8 cellular contexts compared by ENCODE assay signal in genomic region chr7:90613088-90613498, GRCh38. TPM values are rescaled to one million over a fixed set of nuclear protein-coding genes. Genes with fewer than 3 reads are reported as not detected.
DNase-seq lines count a peak whose midpoint lies in the region; ATAC-seq and TF ChIP-seq lines count a peak whose summit lies in the region.

No MANE protein-coding gene starts in this region.

- peaks cover 49% of the 10 kb centered on the region for H3K36me3 Mint-ChIP-seq in neural progenitor cell

- peaks cover 3% of the 10 kb centered on the region for H3K27me3 Mint-ChIP-seq in neural progenitor cell (ENCODE audit: insufficient read depth, low read depth)

- H3K4me1 ChIP-seq in MM.1S (ENCODE audit: low read length) (no peaks in the 10 kb centered on the region), neural progenitor cell (peaks cover 21% of the 10 kb centered on the region)

- H3K36me3 ChIP-seq in brain microvascular endothelial cell (replicated peaks), result no peaks in the 10 kb centered on the region
- H3K36me3 ChIP-seq in MM.1S (replicated peaks; ENCODE audit: insufficient read depth, low read length), result no peaks in the 10 kb centered on the region
- H3K36me3 ChIP-seq in neural progenitor cell, result no peaks in the 10 kb centered on the region

- H3F3A ChIP-seq in MM.1S (ENCODE audit: insufficient read depth, low read length) (no peaks in the 10 kb centered on the region), neural progenitor cell (ENCODE audit: low read depth) (no peaks in the 10 kb centered on the region)

- DNase-seq in GM10266 (ENCODE audit: extremely low spot score) (peak; percentile 49), brain microvascular endothelial cell (no peak), MM.1S (no peak), neural progenitor cell (ENCODE audit: low spot score) (no peak), anterior cingulate cortex (lab: John Stamatoyannopoulos, UW) (no peak), lower leg skin (ENCODE audit: low spot score in 2 of 2) (no peak)

- H2AFZ ChIP-seq in MM.1S (ENCODE audit: low read length) (no peak overlapping the region), neural progenitor cell (replicated peaks) (no peak overlapping the region)

- H3K9ac ChIP-seq in MM.1S (ENCODE audit: low read length) (no peak overlapping the region), neural progenitor cell (no peak overlapping the region)

- H3K27ac ChIP-seq in brain microvascular endothelial cell (no peak overlapping the region), MM.1S (ENCODE audit: low read length) (no peak overlapping the region), neural progenitor cell (no peak overlapping the region)

- peaks cover 16% of the 10 kb centered on the region for H3K9me3 Mint-ChIP-seq in neural progenitor cell

- no peaks in the 10 kb centered on the region for H3K9me2 ChIP-seq in MM.1S (replicated peaks; ENCODE audit: insufficient read depth, low read length)

- H3K4me3 Mint-ChIP-seq in neural progenitor cell, result no peak overlapping the region

- TF ChIP-seq CTCF in GM10266 (IDR thresholded peaks at IDR 0.05; ENCODE audit: control insufficient read depth, insufficient read depth, low read depth, missing control alignments) (no peak), brain microvascular endothelial cell (IDR thresholded peaks at IDR 0.05; ENCODE audit: low read depth, low read length, missing control alignments) (peak; percentile 23), MM.1S (IDR thresholded peaks at IDR 0.05; ENCODE audit: low read length) (no peak), neural progenitor cell (IDR thresholded peaks at IDR 0.05) (no peak), lower leg skin (IDR thresholded peaks at IDR 0.05) (no peak)

- no peak overlapping the region for H3K4me2 ChIP-seq in MM.1S (ENCODE audit: low read depth, low read length)
- H3K4me2 ChIP-seq in neural progenitor cell, result no peak overlapping the region

- H3K79me2 ChIP-seq in MM.1S (ENCODE audit: low read length) (no peaks in the 10 kb centered on the region), neural progenitor cell (ENCODE audit: low read depth) (peaks cover 82% of the 10 kb centered on the region)

- peak; percentile 90 for ATAC-seq in GM19455 (IDR thresholded peaks at IDR 0.05; ENCODE audit: unreplicated experiment)
- ATAC-seq in HG03280 (IDR thresholded peaks at IDR 0.05; ENCODE audit: unreplicated experiment), result peak; percentile 82

- H3K27ac Mint-ChIP-seq in neural progenitor cell, result no peak overlapping the region

- 68 to 69% methylated on average over 3 of the region's 3 CpGs for whole genome bisulfite sequencing in lower leg skin, 2 donors

- H3K27me3 ChIP-seq in brain microvascular endothelial cell (replicated peaks) (no peaks in the 10 kb centered on the region), MM.1S (replicated peaks; ENCODE audit: insufficient read depth, low read length) (no peaks in the 10 kb centered on the region), neural progenitor cell (no peaks in the 10 kb centered on the region)

- H3K4me1 Mint-ChIP-seq in neural progenitor cell, result peaks cover 4% of the 10 kb centered on the region

- H3K9me3 ChIP-seq in MM.1S (replicated peaks; ENCODE audit: insufficient read depth, low read length) (no peaks in the 10 kb centered on the region), neural progenitor cell (ENCODE audit: low read depth) (no peaks in the 10 kb centered on the region)

- in situ Hi-C loops in brain microvascular endothelial cell (cut with HindIII; ENCODE audit: low pct_ligation_motif_present, low sequenced_read_pairs), result no loop called here

- no peak overlapping the region for H3K4me3 ChIP-seq in brain microvascular endothelial cell (ENCODE audit: low read depth, low read length)
- no peak overlapping the region for H3K4me3 ChIP-seq in MM.1S (ENCODE audit: low read length)
- no peak overlapping the region for H3K4me3 ChIP-seq in neural progenitor cell
- H3K4me3 ChIP-seq in lower leg skin (ENCODE audit: low read depth, poor library complexity, severe bottlenecking), result no peak overlapping the region

- TF ChIP-seq POLR2A in lower leg skin (IDR thresholded peaks at IDR 0.05), result no peak

- intact Hi-C loops in lower leg skin (cut with DNase I; ENCODE audit: low total_unique reads), result no loop called here

- H4K20me1 ChIP-seq in MM.1S (ENCODE audit: insufficient read depth, low read length) (no peaks in the 10 kb centered on the region), neural progenitor cell (ENCODE audit: low read depth) (peaks cover 4% of the 10 kb centered on the region)

RNA-seq across cellular contexts. Expression of gene CDK14, which starts 17.0 kb away (rescaled TPM):
- total RNA-seq in neural progenitor cell (ENCODE audit: low replicate concordance) (41.9 and 52.3 TPM in 2 replicates), lower leg skin (10 to 100 TPM in 1 of 4 donors, 1 to 10 TPM in 3; 1.1 to 12.7 (median 5.8) TPM)
